34 cellular contexts compared by ENCODE assay signal in genomic region chrX:2588049-2588448, GRCh38.
"Had no signal": no experiment of that assay in that cellular context is flagged by ENCODE, and none has a peak within 500 bp of the region (broad histone marks: within the 10 kb centered on the region; RNA-seq: fewer than 3 reads in every experiment).

No MANE protein-coding gene starts in this region.

- ATAC-seq: activated CD4-positive, alpha-beta T cell treated with anti-CD3 and anti-CD28 coated beads for 36 hours; activated CD4-positive, CD25-positive, alpha-beta regulatory T cell treated with anti-CD3 and anti-CD28 coated beads, Interleukin-2, amount 50 U/mL, for 24 hours; activated CD8-positive, alpha-beta memory T cell treated with anti-CD3 and anti-CD28 coated beads, Interleukin-2, amount 10 ng/mL, durations not matched to agents 7 days and 5 days; activated CD8-positive, alpha-beta T cell treated with anti-CD3 and anti-CD28 coated beads for 36 hours; activated CD8-positive, alpha-beta T cell treated with anti-CD3 and anti-CD28 coated beads, Interleukin-2, amount 10 ng/mL, durations not matched to agents 7 days and 5 days; T-helper 17 cell; WTC11 had no signal

- H3K36me3 ChIP-seq: WERI-Rb-1 had no signal

- FAIRE-seq: TTC549 had no signal

- H3K4me3 Mint-ChIP-seq: activated B cell treated with CpG ODN at 0.5 μM for 24 hours; activated CD4-positive, alpha-beta memory T cell treated with anti-CD3 and anti-CD28 coated beads for 36 hours; activated CD4-positive, alpha-beta memory T cell treated with anti-CD3 and anti-CD28 coated beads, Interleukin-2, amount 10 ng/mL, durations not matched to agents 7 days and 5 days; activated CD4-positive, alpha-beta T cell treated with anti-CD3 and anti-CD28 coated beads for 36 hours; activated CD4-positive, alpha-beta T cell treated with anti-CD3 and anti-CD28 coated beads, Interleukin-2, amount 10 ng/mL, durations not matched to agents 24 days and 14 days; activated CD4-positive, alpha-beta T cell treated with anti-CD3 and anti-CD28 coated beads, Interleukin-2, amount 10 ng/mL, durations not matched to agents 7 days and 5 days; activated CD8-positive, alpha-beta memory T cell treated with anti-CD3 and anti-CD28 coated beads, Interleukin-2, amount 10 ng/mL, durations not matched to agents 7 days and 5 days; activated CD8-positive, alpha-beta T cell treated with anti-CD3 and anti-CD28 coated beads for 36 hours; activated CD8-positive, alpha-beta T cell treated with anti-CD3 and anti-CD28 coated beads, Interleukin-2, amount 10 ng/mL, durations not matched to agents 7 days and 5 days; T-helper 1 cell treated with Interleukin-12 subunit alpha and Interleukin-12 subunit beta and Interleukin-4 antibody, amounts not matched to agents 30 μg/mL and 1 μg/mL, for 36 hours; T-helper 17 cell; T-helper 2 cell treated with Interferon-gamma antibody and Interleukin-4, amounts not matched to agents 5 μg/mL and 100 μg/mL, for 36 hours; WTC11 had no signal

- H3K9me3 Mint-ChIP-seq: activated B cell treated with CpG ODN at 0.5 μM for 24 hours; activated CD4-positive, alpha-beta memory T cell treated with anti-CD3 and anti-CD28 coated beads for 36 hours; activated CD4-positive, alpha-beta memory T cell treated with anti-CD3 and anti-CD28 coated beads, Interleukin-2, amount 10 ng/mL, durations not matched to agents 7 days and 5 days; activated CD4-positive, alpha-beta T cell treated with anti-CD3 and anti-CD28 coated beads, Interleukin-2, amount 10 ng/mL, durations not matched to agents 24 days and 14 days; activated CD8-positive, alpha-beta T cell treated with anti-CD3 and anti-CD28 coated beads for 36 hours; T-helper 1 cell treated with Interleukin-12 subunit alpha and Interleukin-12 subunit beta and Interleukin-4 antibody, amounts not matched to agents 30 μg/mL and 1 μg/mL, for 36 hours; T-helper 2 cell treated with Interferon-gamma antibody and Interleukin-4, amounts not matched to agents 5 μg/mL and 100 μg/mL, for 36 hours had no signal

- H3K36me3 Mint-ChIP-seq: activated CD4-positive, alpha-beta memory T cell treated with anti-CD3 and anti-CD28 coated beads for 36 hours; activated CD8-positive, alpha-beta memory T cell treated with anti-CD3 and anti-CD28 coated beads, Interleukin-2, amount 10 ng/mL, durations not matched to agents 7 days and 5 days; WTC11 had no signal

- H3K27ac ChIP-seq: VCaP, WERI-Rb-1 had no signal

- DNase-seq: activated B cell treated with CpG ODN at 0.5 μM for 24 hours; activated CD4-positive, alpha-beta memory T cell treated with anti-CD3 and anti-CD28 coated beads for 36 hours; activated CD4-positive, alpha-beta memory T cell treated with anti-CD3 and anti-CD28 coated beads, Interleukin-2, amount 10 ng/mL, durations not matched to agents 7 days and 5 days; activated CD4-positive, alpha-beta T cell treated with anti-CD3 and anti-CD28 coated beads for 1 hour; activated CD4-positive, alpha-beta T cell treated with anti-CD3 and anti-CD28 coated beads for 36 hours; activated CD4-positive, alpha-beta T cell treated with anti-CD3 and anti-CD28 coated beads for 4 hours; activated CD4-positive, alpha-beta T cell treated with anti-CD3 and anti-CD28 coated beads for 48 hours; activated CD4-positive, alpha-beta T cell treated with anti-CD3 and anti-CD28 coated beads, Interleukin-2, amount 10 ng/mL, durations not matched to agents 24 days and 14 days; activated CD4-positive, alpha-beta T cell treated with anti-CD3 and anti-CD28 coated beads, Interleukin-2, amount 10 ng/mL, durations not matched to agents 7 days and 5 days; activated CD4-positive, alpha-beta T cell treated with anti-CD3 and anti-CD28 coated beads, Interleukin-2, amount 50 U/mL, for 1 hour; activated CD4-positive, alpha-beta T cell treated with anti-CD3 and anti-CD28 coated beads, Interleukin-2, amount 50 U/mL, for 4 hours; activated CD4-positive, alpha-beta T cell treated with anti-CD3 and anti-CD28 coated beads, Interleukin-2, amount 50 U/mL, for 48 hours; activated CD4-positive, CD25-positive, alpha-beta regulatory T cell; activated CD4-positive, CD25-positive, alpha-beta regulatory T cell treated with anti-CD3 and anti-CD28 coated beads, Interleukin-2, amount 50 U/mL, for 72 hours; activated CD8-positive, alpha-beta memory T cell treated with anti-CD3 and anti-CD28 coated beads for 24 hours; activated CD8-positive, alpha-beta memory T cell treated with anti-CD3 and anti-CD28 coated beads, Interleukin-2, amount 10 ng/mL, durations not matched to agents 7 days and 5 days; activated CD8-positive, alpha-beta memory T cell treated with anti-CD3 and anti-CD28 coated beads, Interleukin-2, amount 50 U/mL, for 4 hours; activated CD8-positive, alpha-beta memory T cell treated with anti-CD3 and anti-CD28 coated beads, Interleukin-2, amount 50 U/mL, for 48 hours; activated CD8-positive, alpha-beta T cell treated with anti-CD3 and anti-CD28 coated beads for 36 hours; activated CD8-positive, alpha-beta T cell treated with anti-CD3 and anti-CD28 coated beads, Interleukin-2, amount 10 ng/mL, durations not matched to agents 7 days and 5 days; activated T-cell treated with anti-CD3 and anti-CD28 coated beads for 4 hours; activated T-cell treated with anti-CD3 and anti-CD28 coated beads, Interleukin-2, amount 50 U/mL, for 1 hour; T-helper 1 cell; T-helper 17 cell; T-helper 2 cell; T-helper 9 cell; T1000; WERI-Rb-1 had no signal

- H3K27ac Mint-ChIP-seq: activated B cell treated with CpG ODN at 0.5 μM for 24 hours; activated CD4-positive, alpha-beta memory T cell treated with anti-CD3 and anti-CD28 coated beads for 36 hours; activated CD4-positive, alpha-beta memory T cell treated with anti-CD3 and anti-CD28 coated beads, Interleukin-2, amount 10 ng/mL, durations not matched to agents 7 days and 5 days; activated CD4-positive, alpha-beta T cell treated with anti-CD3 and anti-CD28 coated beads for 36 hours; activated CD4-positive, alpha-beta T cell treated with anti-CD3 and anti-CD28 coated beads, Interleukin-2, amount 10 ng/mL, durations not matched to agents 24 days and 14 days; activated CD4-positive, alpha-beta T cell treated with anti-CD3 and anti-CD28 coated beads, Interleukin-2, amount 10 ng/mL, durations not matched to agents 7 days and 5 days; activated CD8-positive, alpha-beta memory T cell treated with anti-CD3 and anti-CD28 coated beads, Interleukin-2, amount 10 ng/mL, durations not matched to agents 7 days and 5 days; activated CD8-positive, alpha-beta T cell treated with anti-CD3 and anti-CD28 coated beads for 36 hours; activated CD8-positive, alpha-beta T cell treated with anti-CD3 and anti-CD28 coated beads, Interleukin-2, amount 10 ng/mL, durations not matched to agents 7 days and 5 days; T-helper 1 cell treated with Interleukin-12 subunit alpha and Interleukin-12 subunit beta and Interleukin-4 antibody, amounts not matched to agents 30 μg/mL and 1 μg/mL, for 36 hours; T-helper 17 cell; T-helper 2 cell treated with Interferon-gamma antibody and Interleukin-4, amounts not matched to agents 5 μg/mL and 100 μg/mL, for 36 hours; WTC11 had no signal
